Comparison of ENCODE assay signal across 14 cellular contexts in the genomic region with DNA sequence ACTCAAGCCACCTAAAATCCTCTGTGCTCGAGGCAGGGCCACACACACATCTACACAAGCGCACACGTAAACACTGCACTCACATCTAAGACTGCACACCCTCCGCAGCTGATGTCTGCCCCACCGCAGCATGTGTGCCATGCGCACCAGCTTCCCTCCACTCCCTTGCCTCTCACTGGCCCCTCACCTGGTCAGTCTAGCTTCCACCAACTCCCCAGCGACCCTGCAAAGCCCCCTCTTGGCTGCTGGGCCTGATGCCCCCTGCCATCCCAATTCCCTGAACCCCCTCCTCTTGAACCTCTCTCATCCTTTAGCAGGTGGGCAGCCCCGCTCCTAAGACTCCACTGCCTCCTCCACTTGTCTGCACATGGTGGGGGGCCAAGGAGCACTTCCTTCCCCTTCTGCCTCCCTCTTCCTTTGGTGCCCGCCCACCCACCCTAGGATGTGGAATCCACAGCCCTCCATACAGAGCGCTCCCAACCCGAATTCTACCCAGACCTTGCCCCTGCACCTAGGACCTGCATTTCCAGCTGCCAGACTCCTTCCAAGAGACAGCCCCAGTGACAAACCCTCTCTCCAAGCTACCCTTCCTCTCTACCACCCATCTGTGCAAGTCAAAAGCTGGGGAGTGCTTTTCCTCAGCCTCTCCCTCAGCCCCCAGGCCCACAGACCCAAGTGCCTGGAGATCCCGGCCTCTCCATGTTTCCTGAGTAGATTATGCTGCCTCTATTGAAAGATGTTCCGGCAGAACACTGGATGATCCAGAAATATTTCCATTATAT. TPM values are rescaled to one million over a fixed set of nuclear protein-coding genes. Genes with fewer than 3 reads are reported as not detected.
"Had no signal": no experiment of that assay in that cellular context is flagged by ENCODE, and none has a peak within 500 bp of the region (broad histone marks: within the 10 kb centered on the region; RNA-seq: fewer than 3 reads in every experiment).

No MANE protein-coding gene starts in this region.

- H3K36me3 ChIP-seq: cardiac muscle cell, pancreas had no signal

- H3K27me3 ChIP-seq: cardiac muscle cell, pancreas, tibial nerve had no signal

- H3K9me3 Mint-ChIP-seq: activated CD4-positive, alpha-beta memory T cell treated with anti-CD3 and anti-CD28 coated beads for 36 hours; activated naive CD8-positive, alpha-beta T cell treated with anti-CD3 and anti-CD28 coated beads, Interleukin-2, amount 50 U/mL, for 24 hours; stimulated activated memory B cell treated with anti-CD40 and anti-IgM and Interleukin-4, amounts not matched to agents 10 μg/mL and 1 μg/mL and 100 μg/mL, for 72 hours had no signal

- H3K4me3 ChIP-seq: cardiac muscle cell, mucosa of descending colon, pancreas, tibial nerve had no signal

- H3K4me1 ChIP-seq: pancreas had no signal

- H3K36me3 Mint-ChIP-seq: activated CD4-positive, alpha-beta memory T cell treated with anti-CD3 and anti-CD28 coated beads for 36 hours; stimulated activated memory B cell treated with anti-CD40 and anti-IgM and Interleukin-4, amounts not matched to agents 10 μg/mL and 1 μg/mL and 100 μg/mL, for 72 hours had no signal

- ATAC-seq: activated naive CD8-positive, alpha-beta T cell treated with anti-CD3 and anti-CD28 coated beads, Interleukin-2, amount 50 U/mL, for 24 hours; mucosa of descending colon; stimulated activated memory B cell treated with anti-CD40 and anti-IgM and Interleukin-4, amounts not matched to agents 10 μg/mL and 1 μg/mL and 100 μg/mL, for 72 hours had no signal

- H3K27ac ChIP-seq: cardiac muscle cell, pancreas, tibial nerve had no signal

- DNase-seq: activated CD4-positive, alpha-beta memory T cell treated with anti-CD3 and anti-CD28 coated beads for 36 hours; activated naive CD8-positive, alpha-beta T cell treated with anti-CD3 and anti-CD28 coated beads, Interleukin-2, amount 50 U/mL, for 24 hours; cortex of kidney; effector CD8-positive, alpha-beta T cell; foreskin melanocyte; kidney glomerular epithelial cell; retina; stimulated activated CD4-positive, alpha-beta T cell treated with anti-CD3 and anti-CD28 coated beads, Interleukin-1b, Interleukin-23, amount 100 ng/mL, for 48 hours; SW 1271 had no signal

- H3K27ac Mint-ChIP-seq: activated CD4-positive, alpha-beta memory T cell treated with anti-CD3 and anti-CD28 coated beads for 36 hours; activated naive CD8-positive, alpha-beta T cell treated with anti-CD3 and anti-CD28 coated beads, Interleukin-2, amount 50 U/mL, for 24 hours; stimulated activated memory B cell treated with anti-CD40 and anti-IgM and Interleukin-4, amounts not matched to agents 10 μg/mL and 1 μg/mL and 100 μg/mL, for 72 hours had no signal

- H3K4me3 Mint-ChIP-seq: activated CD4-positive, alpha-beta memory T cell treated with anti-CD3 and anti-CD28 coated beads for 36 hours; activated naive CD8-positive, alpha-beta T cell treated with anti-CD3 and anti-CD28 coated beads, Interleukin-2, amount 50 U/mL, for 24 hours; stimulated activated memory B cell treated with anti-CD40 and anti-IgM and Interleukin-4, amounts not matched to agents 10 μg/mL and 1 μg/mL and 100 μg/mL, for 72 hours had no signal

- H3K4me1 Mint-ChIP-seq: activated naive CD8-positive, alpha-beta T cell treated with anti-CD3 and anti-CD28 coated beads, Interleukin-2, amount 50 U/mL, for 24 hours; stimulated activated memory B cell treated with anti-CD40 and anti-IgM and Interleukin-4, amounts not matched to agents 10 μg/mL and 1 μg/mL and 100 μg/mL, for 72 hours had no signal

- H3K9me3 ChIP-seq: mucosa of descending colon, pancreas had no signal

RNA-seq across cellular contexts. Expression of gene ADAMTS2, which starts 23.9 kb away (rescaled TPM):
- total RNA-seq: activated CD4-positive, alpha-beta memory T cell treated with anti-CD3 and anti-CD28 coated beads for 36 hours had no signal
